15 cellular contexts compared by ENCODE assay signal in the genomic region with DNA sequence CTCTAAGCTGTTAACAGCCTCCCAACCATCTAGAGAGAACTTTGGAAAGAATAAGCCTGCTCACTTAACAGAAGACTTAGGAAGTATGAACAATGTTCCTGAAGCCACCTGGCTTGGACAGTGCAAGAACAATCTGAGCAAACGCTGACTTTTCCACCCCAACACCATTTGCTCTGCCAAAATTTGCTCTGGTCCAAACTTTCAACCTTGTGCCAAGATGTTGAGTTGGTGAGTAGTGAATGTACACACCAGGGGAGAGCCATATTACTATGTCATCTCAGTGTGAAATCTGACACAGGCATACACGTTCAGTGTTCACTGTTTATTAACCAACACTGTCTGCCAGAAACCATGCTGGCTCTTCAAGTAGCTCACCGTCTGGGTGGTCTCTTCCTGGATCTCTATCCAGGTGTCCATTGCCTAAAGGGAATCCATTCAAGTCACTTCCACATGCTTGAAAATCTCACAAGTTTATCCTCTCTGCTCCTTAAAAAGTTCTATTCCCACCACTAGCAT.
DNase-seq lines count a peak whose midpoint lies in the region; ATAC-seq and TF ChIP-seq lines count a peak whose summit lies in the region.
"Had no signal": no experiment of that assay in that cellular context is flagged by ENCODE, and none has a peak within 500 bp of the region (broad histone marks: within the 10 kb centered on the region; RNA-seq: fewer than 3 reads in every experiment).

No MANE protein-coding gene starts in this region.

- H3K9me3 ChIP-seq in neutrophil (no peaks in the 10 kb centered on the region), ovary (no peaks in the 10 kb centered on the region)
- H3K9me3 ChIP-seq: gastrocnemius medialis, mucosa of descending colon had no signal

- no peak for TF ChIP-seq EP300 in ovary (IDR thresholded peaks at IDR 0.05)

- H3K27me3 ChIP-seq in neutrophil (no peaks in the 10 kb centered on the region), ovary (no peaks in the 10 kb centered on the region)
- H3K27me3 ChIP-seq: gastrocnemius medialis had no signal

- H3K27ac Mint-ChIP-seq in activated CD4-positive, alpha-beta T cell treated with anti-CD3 and anti-CD28 coated beads, Interleukin-2, amount 10 ng/mL, durations not matched to agents 24 days and 14 days: peak overlapping the region; percentile 91
- peak overlapping the region; percentile 91 for H3K27ac Mint-ChIP-seq in activated CD8-positive, alpha-beta T cell treated with anti-CD3 and anti-CD28 coated beads for 36 hours
- H3K27ac Mint-ChIP-seq: brain had no signal

- peaks cover 66% of the 10 kb centered on the region for H3K4me1 Mint-ChIP-seq in activated CD4-positive, alpha-beta T cell treated with anti-CD3 and anti-CD28 coated beads, Interleukin-2, amount 10 ng/mL, durations not matched to agents 24 days and 14 days
- H3K4me1 Mint-ChIP-seq in activated CD8-positive, alpha-beta T cell treated with anti-CD3 and anti-CD28 coated beads for 36 hours (ENCODE audit: low read depth): peaks cover 54% of the 10 kb centered on the region

- peaks cover 4% of the 10 kb centered on the region for H3K9me3 Mint-ChIP-seq in activated CD4-positive, alpha-beta T cell treated with anti-CD3 and anti-CD28 coated beads, Interleukin-2, amount 10 ng/mL, durations not matched to agents 24 days and 14 days
- H3K9me3 Mint-ChIP-seq in activated CD8-positive, alpha-beta T cell treated with anti-CD3 and anti-CD28 coated beads for 36 hours: no peaks in the 10 kb centered on the region
- H3K9me3 Mint-ChIP-seq: brain had no signal

- H3K4me1 ChIP-seq in neutrophil (ENCODE audit: control insufficient read depth in 1 of 2, insufficient read depth in 1 of 2, low read depth in 1 of 2, low read length in 1 of 2) (peaks cover 40 to 49% of the 10 kb centered on the region in 2 experiments), ovary (ENCODE audit: insufficient read depth) (no peaks in the 10 kb centered on the region)

- TF ChIP-seq CTCF in activated CD8-positive, alpha-beta T cell treated with anti-CD3 and anti-CD28 coated beads for 36 hours (IDR thresholded peaks at IDR 0.05): no peak
- TF ChIP-seq CTCF in neutrophil (IDR thresholded peaks at IDR 0.05) (no peak), ovary (IDR thresholded peaks at IDR 0.05) (no peak)

- H3K27me3 Mint-ChIP-seq in activated CD4-positive, alpha-beta T cell treated with anti-CD3 and anti-CD28 coated beads, Interleukin-2, amount 10 ng/mL, durations not matched to agents 24 days and 14 days: no peaks in the 10 kb centered on the region
- H3K27me3 Mint-ChIP-seq in activated CD8-positive, alpha-beta T cell treated with anti-CD3 and anti-CD28 coated beads for 36 hours: no peaks in the 10 kb centered on the region

- H3K36me3 Mint-ChIP-seq in activated CD4-positive, alpha-beta T cell treated with anti-CD3 and anti-CD28 coated beads, Interleukin-2, amount 10 ng/mL, durations not matched to agents 24 days and 14 days (ENCODE audit: low read depth): peaks cover 2% of the 10 kb centered on the region
- no peaks in the 10 kb centered on the region for H3K36me3 Mint-ChIP-seq in activated CD8-positive, alpha-beta T cell treated with anti-CD3 and anti-CD28 coated beads for 36 hours (ENCODE audit: low read depth)
- H3K36me3 Mint-ChIP-seq: brain had no signal

- ATAC-seq in activated CD8-positive, alpha-beta T cell treated with anti-CD3 and anti-CD28 coated beads for 36 hours: no peak
- ATAC-seq in HG03342 (IDR thresholded peaks at IDR 0.05; ENCODE audit: unreplicated experiment): no peak
- ATAC-seq: gastrocnemius medialis had no signal

- TF ChIP-seq POLR2A in ovary (IDR thresholded peaks at IDR 0.05): no peak

- CTCF ChIA-PET in activated CD8-positive, alpha-beta T cell treated with anti-CD3 and anti-CD28 coated beads for 36 hours (lab: Charles Lee): interaction anchor here (1.8 to 3.1 kb wide), 2 partner anchors 253 to 261 kb away, joined by 8 to 18 read pairs; no protein-coding TSS in a partner anchor

- WGBS in ovary, 3 donors: 44 to 62% (median 49%) methylated on average over 3 of the region's 3 CpGs

- H3K4me3 ChIP-seq in neutrophil (ENCODE audit: low read depth in 1 of 2, low read length in 1 of 2) (no peak overlapping the region), ovary (no peak overlapping the region)
- H3K4me3 ChIP-seq: gastrocnemius medialis, mucosa of descending colon had no signal

- DNase-seq in activated CD4-positive, alpha-beta T cell treated with anti-CD3 and anti-CD28 coated beads, Interleukin-2, amount 10 ng/mL, durations not matched to agents 24 days and 14 days: peak; percentile 57
- no peak for DNase-seq in activated CD4-positive, alpha-beta T cell treated with anti-CD3 and anti-CD28 coated beads for 1 hour
- DNase-seq in NCI-H1092 treated with DMSO at 0.1 percent for 48 hours (lab: John Stamatoyannopoulos, UW): peak; percentile 80
- DNase-seq in activated CD8-positive, alpha-beta T cell treated with anti-CD3 and anti-CD28 coated beads for 36 hours: no peak
- DNase-seq in ovary: no peak
- no peak for DNase-seq in D341Med (ENCODE audit: low spot score)
- DNase-seq: gastrocnemius medialis; GF-D8; IMR-90; NCI-H187 treated with DMSO at 0.1 percent for 48 hours; stimulated activated naive CD4-positive, alpha-beta T cell treated with Interleukin-2 at 50 U/mL for 16 hours had no signal

- intact Hi-C loops in activated CD4-positive, alpha-beta T cell treated with anti-CD3 and anti-CD28 coated beads, Interleukin-2, amount 10 ng/mL, durations not matched to agents 24 days and 14 days (cut with micrococcal nuclease): no loop called here
- intact Hi-C loops in activated CD8-positive, alpha-beta T cell treated with anti-CD3 and anti-CD28 coated beads for 36 hours (cut with micrococcal nuclease): loop anchor here (5.0 kb wide), 1 partner anchor 51 kb away; no protein-coding TSS in a partner anchor
- intact Hi-C loops in ovary (cut with DNase I): no loop called here

- H3K4me3 Mint-ChIP-seq in activated CD4-positive, alpha-beta T cell treated with anti-CD3 and anti-CD28 coated beads, Interleukin-2, amount 10 ng/mL, durations not matched to agents 24 days and 14 days: peak overlapping the region; percentile 17
- H3K4me3 Mint-ChIP-seq in activated CD8-positive, alpha-beta T cell treated with anti-CD3 and anti-CD28 coated beads for 36 hours: no peak overlapping the region
- H3K4me3 Mint-ChIP-seq: brain had no signal

- H3K36me3 ChIP-seq in neutrophil (no peaks in the 10 kb centered on the region), ovary (no peaks in the 10 kb centered on the region)
- H3K36me3 ChIP-seq: gastrocnemius medialis had no signal

- POLR2A ChIA-PET in activated CD8-positive, alpha-beta T cell treated with anti-CD3 and anti-CD28 coated beads for 36 hours (lab: Charles Lee): interaction anchor here (0.6 to 1.1 kb wide), 3 partner anchors 38 to 916 kb away, joined by 3 read pairs; partner anchors contain the start of gene BCL6

- peak overlapping the region; percentile 83 for H3K27ac ChIP-seq in neutrophil
- no peak overlapping the region for H3K27ac ChIP-seq in ovary

Comparison
In these comparisons a context has a peak if more than half of its experiments do, and no peak if none do; other contexts are left out.
1. DNase-seq: peak in activated CD4-positive, alpha-beta T cell treated with anti-CD3 and anti-CD28 coated beads, Interleukin-2, amount 10 ng/mL, durations not matched to agents 24 days and 14 days (single experiment) and NCI-H1092 treated with DMSO at 0.1 percent for 48 hours (single experiment); none in activated CD4-positive, alpha-beta T cell treated with anti-CD3 and anti-CD28 coated beads for 1 hour (single experiment), activated CD8-positive, alpha-beta T cell treated with anti-CD3 and anti-CD28 coated beads for 36 hours (single experiment), ovary (0 of 5) and D341Med (single experiment).